ENCODE assay signal across 8 cellular contexts in the genomic region with DNA sequence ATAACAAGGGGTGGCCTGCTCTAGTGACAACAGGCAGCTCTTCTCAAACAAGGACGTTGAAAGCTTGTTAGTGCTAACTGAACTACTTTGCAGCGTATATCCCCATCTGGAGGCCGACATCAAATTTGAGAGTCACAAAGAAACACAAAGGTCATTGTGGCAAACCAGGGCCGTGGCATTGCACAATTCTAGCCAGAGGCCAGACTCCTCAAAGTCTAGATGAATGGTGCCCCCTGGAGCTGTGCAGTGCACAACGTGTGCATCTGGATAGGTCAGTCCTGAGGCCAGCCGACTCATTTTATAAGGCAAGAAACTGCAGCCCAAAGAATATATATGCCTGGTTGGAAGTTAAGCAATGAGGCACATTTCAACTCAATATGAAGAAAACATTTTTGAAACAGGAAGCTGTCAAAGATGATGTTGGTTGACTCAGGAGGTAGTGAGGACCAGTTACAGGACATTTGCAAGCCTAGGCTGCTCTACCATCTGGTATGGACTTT.
DNase-seq lines count a peak whose midpoint lies in the region; ATAC-seq and TF ChIP-seq lines count a peak whose summit lies in the region.

No MANE protein-coding gene starts in this region.

- H3K9ac ChIP-seq in colonic mucosa (ENCODE audit: low read depth in 2 of 2, low read length in 2 of 2), result no peak overlapping the region

- TF ChIP-seq CTCF in colonic mucosa (IDR thresholded peaks at IDR 0.05) (no peak), mucosa of descending colon (IDR thresholded peaks at IDR 0.05) (no peak)

- H3K27ac ChIP-seq in colonic mucosa, result no peak overlapping the region

- no peaks in the 10 kb centered on the region for H3K4me1 ChIP-seq in colonic mucosa
- no peaks in the 10 kb centered on the region for H3K4me1 ChIP-seq in mucosa of descending colon (ENCODE audit: low read depth)

- H3K9me3 ChIP-seq in colonic mucosa (no peaks in the 10 kb centered on the region), mucosa of descending colon (no peaks in the 10 kb centered on the region)

- H3K36me3 ChIP-seq in colonic mucosa (no peaks in the 10 kb centered on the region), mucosa of descending colon (ENCODE audit: low read depth) (no peaks in the 10 kb centered on the region)

- no peak overlapping the region for H3K4me3 ChIP-seq in colonic mucosa
- no peak overlapping the region for H3K4me3 ChIP-seq in mucosa of descending colon

- DNase-seq in GF-D8 (lab: John Stamatoyannopoulos, UW) (peak; percentile 99), NCI-H226 (peak; percentile 25), colonic mucosa (peak; percentile 54), mucosa of descending colon (peak; percentile 45 to 59 (median 54)), NCI-H2171 treated with DMSO at 0.1 percent for 48 hours (lab: John Stamatoyannopoulos, UW) (no peak), activated gamma-delta T cell treated with Interleukin-2 at 50 U/mL for 16 hours (no peak)
- DNase-seq in activated CD8-positive, alpha-beta memory T cell treated with anti-CD3 and anti-CD28 coated beads for 24 hours, result no peak

- intact Hi-C loops in colonic mucosa (cut with DNase I) (no loop called here), mucosa of descending colon (cut with DNase I, micrococcal nuclease) (no loop called here)

- peak; percentile 64 for ATAC-seq in mucosa of descending colon
- ATAC-seq in HG02852 (IDR thresholded peaks at IDR 0.05; ENCODE audit: unreplicated experiment), result no peak

- no peaks in the 10 kb centered on the region for H3K27me3 ChIP-seq in colonic mucosa

Comparison
In these comparisons a context has a peak if more than half of its experiments do, and no peak if none do; other contexts are left out.
1. DNase-seq: peak in GF-D8 (single experiment), NCI-H226 (single experiment), colonic mucosa (single experiment) and mucosa of descending colon (3 of 3); none in NCI-H2171 treated with DMSO at 0.1 percent for 48 hours (single experiment), activated CD8-positive, alpha-beta memory T cell treated with anti-CD3 and anti-CD28 coated beads for 24 hours (single experiment) and activated gamma-delta T cell treated with Interleukin-2 at 50 U/mL for 16 hours (single experiment).